ENCODE assay signal across 9 cellular contexts in genomic region chr3:143081844-143082778, GRCh38. TPM values are rescaled to one million over a fixed set of nuclear protein-coding genes. Genes with fewer than 3 reads are reported as not detected.
DNase-seq lines count a peak whose midpoint lies in the region; ATAC-seq, FAIRE-seq and TF ChIP-seq lines count a peak whose summit lies in the region.
"Had no signal": no experiment of that assay in that cellular context is flagged by ENCODE, and none has a peak within 500 bp of the region (broad histone marks: within the 10 kb centered on the region; RNA-seq: fewer than 3 reads in every experiment).

No MANE protein-coding gene starts in this region.

- intact Hi-C loops in PC-3 (cut with micrococcal nuclease): no loop called here

- peak; percentile 79 for ATAC-seq in GM21423 (IDR thresholded peaks at IDR 0.05; ENCODE audit: unreplicated experiment)
- ATAC-seq in HG03457 (IDR thresholded peaks at IDR 0.05; ENCODE audit: unreplicated experiment): peak; percentile 81
- no peak for ATAC-seq in SK-N-SH treated with all-trans-retinoic acid at 6 μM for 48 hours
- ATAC-seq in PC-3: no peak

- H3K4me1 ChIP-seq in smooth muscle cell (ENCODE audit: low read depth) (no peaks in the 10 kb centered on the region), PC-3 (ENCODE audit: insufficient read depth, low read length) (no peaks in the 10 kb centered on the region)

- no peak overlapping the region for H3K4me2 ChIP-seq in smooth muscle cell
- no peak overlapping the region for H3K4me2 ChIP-seq in PC-3 (ENCODE audit: low read length)

- no peak for TF ChIP-seq CTCF in smooth muscle cell (IDR thresholded peaks at IDR 0.05; ENCODE audit: borderline replicate concordance, insufficient read depth, poor library complexity, severe bottlenecking)
- TF ChIP-seq CTCF in PC-3 (conservative IDR thresholded peaks at IDR 0.05; ENCODE audit: low read depth, low read length): no peak

- CTCF ChIA-PET in PC-3 (lab: Charles Lee): no interaction called here

- POLR2A ChIA-PET in PC-3 (lab: Charles Lee; ENCODE audit: unreplicated experiment): no interaction called here

- peak; percentile 26 for DNase-seq in GM18507 (ENCODE audit: extremely low spot score, insufficient read length, low read depth)
- DNase-seq in caudate nucleus (lab: John Stamatoyannopoulos, UW): peak in 9 of 61 donors; percentile 4 to 73 (median 16)
- no peak for DNase-seq in smooth muscle cell (lab: John Stamatoyannopoulos, UW; ENCODE audit: unreplicated experiment)
- DNase-seq in inferior parietal cortex (ENCODE audit: extremely low spot score): no peak
- no peak for DNase-seq in PC-3
- DNase-seq: H7 had no signal

- H2AFZ ChIP-seq in smooth muscle cell (ENCODE audit: low read depth) (no peak overlapping the region), PC-3 (ENCODE audit: low read length) (no peak overlapping the region)

- no peaks in the 10 kb centered on the region for H3K36me3 ChIP-seq in smooth muscle cell (ENCODE audit: low read depth)
- no peaks in the 10 kb centered on the region for H3K36me3 ChIP-seq in PC-3 (ENCODE audit: low read depth, low read length)

- H3K9me3 ChIP-seq in smooth muscle cell (replicated peaks; ENCODE audit: low read depth) (no peaks in the 10 kb centered on the region), PC-3 (ENCODE audit: low read length) (no peaks in the 10 kb centered on the region)

- no TSS peak for BruUV-seq in PC-3 (replicated peaks; lab: Mats Ljungman, UMichigan)

- no peaks in the 10 kb centered on the region for H3K9me2 ChIP-seq in PC-3 (replicated peaks; ENCODE audit: low read length)

- H3K27me3 ChIP-seq in smooth muscle cell (ENCODE audit: low read depth) (no peaks in the 10 kb centered on the region), PC-3 (ENCODE audit: low read length) (no peaks in the 10 kb centered on the region)

- H3K9ac ChIP-seq in smooth muscle cell (ENCODE audit: low read depth): no peak overlapping the region
- no peak overlapping the region for H3K9ac ChIP-seq in PC-3 (ENCODE audit: low read length)

- H3F3A ChIP-seq in smooth muscle cell (ENCODE audit: low read depth): no peaks in the 10 kb centered on the region
- no peaks in the 10 kb centered on the region for H3F3A ChIP-seq in PC-3 (ENCODE audit: low read length, unreplicated experiment)

- H3K4me3 ChIP-seq in smooth muscle cell: no peak overlapping the region
- no peak overlapping the region for H3K4me3 ChIP-seq in PC-3 (ENCODE audit: low read length)

- 96% methylated on average over 19 of the region's 19 CpGs for WGBS in smooth muscle cell (ENCODE audit: low lambda C conversion rate)

- no peaks in the 10 kb centered on the region for H3K79me2 ChIP-seq in smooth muscle cell (ENCODE audit: low read depth)
- no peaks in the 10 kb centered on the region for H3K79me2 ChIP-seq in PC-3 (ENCODE audit: low read length)

- H4K20me1 ChIP-seq in smooth muscle cell (ENCODE audit: low read depth) (no peaks in the 10 kb centered on the region), PC-3 (ENCODE audit: low read length) (no peaks in the 10 kb centered on the region)

- H3K27ac ChIP-seq in caudate nucleus (ENCODE audit: low read depth, low read length) (peak overlapping the region; percentile 58), smooth muscle cell (ENCODE audit: low read depth) (no peak overlapping the region), PC-3 (ENCODE audit: low read length) (no peak overlapping the region)

- peak; percentile 71 for FAIRE-seq in GM18507 (lab: Jason Lieb, UNC)

TF ChIP-seq in SK-N-SH treated with all-trans-retinoic acid at 6 μM for 48 hours, 23 proteins besides CTCF, POLR2A, EP300 and RAD21:
- no peak for TF ChIP-seq PPARA (CRISPR knock-in tag; IDR thresholded peaks at IDR 0.05; ENCODE audit: borderline replicate concordance)
- no peak for TF ChIP-seq ISL1 (CRISPR knock-in tag; IDR thresholded peaks at IDR 0.05)
- no peak for TF ChIP-seq OSR1 (CRISPR knock-in tag; IDR thresholded peaks at IDR 0.05)
- TF ChIP-seq CREB5 (CRISPR knock-in tag; IDR thresholded peaks at IDR 0.05; ENCODE audit: low read depth): no peak
- TF ChIP-seq TOX (CRISPR knock-in tag; IDR thresholded peaks at IDR 0.05; ENCODE audit: borderline replicate concordance): no peak
- TF ChIP-seq ZC3H10 (CRISPR knock-in tag; IDR thresholded peaks at IDR 0.05): no peak
- TF ChIP-seq ESRRG (CRISPR knock-in tag; IDR thresholded peaks at IDR 0.05): no peak
- no peak for TF ChIP-seq BACH2 (CRISPR knock-in tag; IDR thresholded peaks at IDR 0.05; ENCODE audit: borderline replicate concordance)
- TF ChIP-seq TSHZ2 (CRISPR knock-in tag; IDR thresholded peaks at IDR 0.05): no peak

RNA-seq across cellular contexts. Expression of gene CHST2, which starts 37.5 kb away (rescaled TPM):
- total RNA-seq in smooth muscle cell (14.5 and 16.0 TPM in 2 replicates), PC-3 (2014; rRNA removed) (6.7 and 7.3 TPM in 2 replicates)
- 10.4 and 12.6 TPM in 2 replicates for polyA plus RNA-seq in smooth muscle cell

Comparison
In these comparisons a context has a peak if more than half of its experiments do, and no peak if none do; other contexts are left out.
1. ATAC-seq: peak in GM21423 (single experiment) and HG03457 (single experiment); none in SK-N-SH treated with all-trans-retinoic acid at 6 μM for 48 hours (single experiment) and PC-3 (single experiment).